In genomic region chr20:45343445-45343866, GRCh38 we compare ENCODE assay signal across 1 cellular context.
TF ChIP-seq lines count a peak whose summit lies in the region.

No MANE protein-coding gene starts in this region.

TF ChIP-seq in IMR-90, 13 proteins besides CTCF, POLR2A, EP300 and RAD21:
- TF ChIP-seq CHD1 (IDR thresholded peaks at IDR 0.05; ENCODE audit: low read depth, low read length): no peak
